ENCODE assay signal across 1 cellular context in genomic region chr2:169694113-169694893, GRCh38.
TF ChIP-seq lines count a peak whose summit lies in the region.

Gene CFAP210 (minus strand): TSS chr2:169694405. CDS start chr2:169694327, 78 bp downstream.
Gene PHOSPHO2 (plus strand): TSS chr2:169694469. CDS start chr2:169700972, 6,503 bp downstream.

TF ChIP-seq in HepG2, 621 proteins besides CTCF, POLR2A, EP300 and RAD21 (continued from another document and continues in another):
- TF ChIP-seq FOXO4 (CRISPR knock-in tag; conservative IDR thresholded peaks at IDR 0.05) (no peak), ZBTB25 (CRISPR knock-in tag; IDR thresholded peaks at IDR 0.05) (peak; percentile 44; the same call in 1 of the 2 replicates), NFE2 (CRISPR knock-in tag; IDR thresholded peaks at IDR 0.05) (no peak), ZNF878 (CRISPR knock-in tag; IDR thresholded peaks at IDR 0.05) (peak; percentile 47; the same call in 1 of the 2 replicates), ZC3H4 (CRISPR knock-in tag; IDR thresholded peaks at IDR 0.05; ENCODE audit: borderline replicate concordance) (no peak), ZNF546 (CRISPR knock-in tag; conservative IDR thresholded peaks at IDR 0.05) (peak; percentile 80; the same call in 1 of the 2 replicates), LBX2 (CRISPR knock-in tag; IDR thresholded peaks at IDR 0.05; ENCODE audit: borderline replicate concordance) (peak; percentile 85), CBX5 (CRISPR knock-in tag; IDR thresholded peaks at IDR 0.05; ENCODE audit: borderline replicate concordance) (peak; percentile 88; the same call in 1 of the 2 replicates), MAX (IDR thresholded peaks at IDR 0.05) (peak; percentile 84), PRPF4 (IDR thresholded peaks at IDR 0.05; ENCODE audit: low read depth, low read length, poor library complexity, severe bottlenecking) (no peak), TCF7L2 (IDR thresholded peaks at IDR 0.05; ENCODE audit: low read depth, low read length) (no peak), IKZF1 (IDR thresholded peaks at IDR 0.05) (no peak), ZNF382 (CRISPR knock-in tag; IDR thresholded peaks at IDR 0.05; ENCODE audit: borderline replicate concordance) (no peak), ZBTB14 (CRISPR knock-in tag; IDR thresholded peaks at IDR 0.05) (peak; percentile 69; the same call in 1 of the 2 replicates), MNT (IDR thresholded peaks at IDR 0.05) (peak; percentile 75), HNF4A (CRISPR knock-in tag; IDR thresholded peaks at IDR 0.05) (peak; percentile 17), THAP8 (CRISPR knock-in tag; IDR thresholded peaks at IDR 0.05; ENCODE audit: borderline replicate concordance) (peak; percentile 86; the same call in 1 of the 2 replicates), ZNF691 (CRISPR knock-in tag; IDR thresholded peaks at IDR 0.05; ENCODE audit: borderline replicate concordance, low read depth) (no peak; the same call in none of the 2 replicates), HOXD1 (CRISPR knock-in tag; IDR thresholded peaks at IDR 0.05) (peak; percentile 93), TOE1 (CRISPR knock-in tag; IDR thresholded peaks at IDR 0.05) (peak; percentile 86), DZIP1 (CRISPR knock-in tag; IDR thresholded peaks at IDR 0.05) (peak; percentile 97), YY1 (IDR thresholded peaks at IDR 0.05; ENCODE audit: insufficient read depth, insufficient replicate concordance, low read depth, low read length) (peak; percentile 79), CSRNP1 (CRISPR knock-in tag; IDR thresholded peaks at IDR 0.05) (peak; percentile 92; the same call in 1 of the 2 replicates), FOSL1 (CRISPR knock-in tag; IDR thresholded peaks at IDR 0.05; ENCODE audit: borderline replicate concordance) (0 out of 2 replicates have a peak, but pooled peaks have one; percentile 16), TFDP1 (CRISPR knock-in tag; IDR thresholded peaks at IDR 0.05; ENCODE audit: borderline replicate concordance) (peak; percentile 82), ZNF839 (CRISPR knock-in tag; IDR thresholded peaks at IDR 0.05; ENCODE audit: borderline replicate concordance) (peak; percentile 82), ZNF75D (CRISPR knock-in tag; IDR thresholded peaks at IDR 0.05; ENCODE audit: borderline replicate concordance) (no peak), FOXK2 (IDR thresholded peaks at IDR 0.05) (peak; percentile 52; the same call in 1 of the 2 replicates), ZFAT (CRISPR knock-in tag; conservative IDR thresholded peaks at IDR 0.05) (peak; percentile 80; the same call in 1 of the 2 replicates), ATRX (CRISPR knock-in tag; IDR thresholded peaks at IDR 0.05; ENCODE audit: borderline replicate concordance) (no peak), PLRG1 (conservative IDR thresholded peaks at IDR 0.05) (no peak), ZSCAN29 (CRISPR knock-in tag; conservative IDR thresholded peaks at IDR 0.05) (no peak), ZNF326 (CRISPR knock-in tag; IDR thresholded peaks at IDR 0.05; ENCODE audit: borderline replicate concordance) (no peak), GABPB1 (CRISPR knock-in tag; IDR thresholded peaks at IDR 0.05) (peak; percentile 99), TCF12 (IDR thresholded peaks at IDR 0.05) (no peak), TCF12 (CRISPR knock-in tag; IDR thresholded peaks at IDR 0.05) (peak; percentile 64; the same call in 1 of the 2 replicates), SCMH1 (CRISPR knock-in tag; IDR thresholded peaks at IDR 0.05; ENCODE audit: borderline replicate concordance) (no peak), TEAD2 (CRISPR knock-in tag; IDR thresholded peaks at IDR 0.05) (0 out of 2 replicates have a peak, but pooled peaks have one; percentile 20), CHD2 (IDR thresholded peaks at IDR 0.05; ENCODE audit: low read depth, low read length) (no peak), ARHGAP35 (CRISPR knock-in tag; IDR thresholded peaks at IDR 0.05; ENCODE audit: borderline replicate concordance) (no peak; the same call in 1 of the 2 replicates), PHF5A (CRISPR knock-in tag; IDR thresholded peaks at IDR 0.05; ENCODE audit: low read depth, unreplicated experiment) (no peak), CENPBD1 (CRISPR knock-in tag; IDR thresholded peaks at IDR 0.05; ENCODE audit: borderline replicate concordance, low read depth) (no peak), ZKSCAN5 (CRISPR knock-in tag; IDR thresholded peaks at IDR 0.05) (no peak), ZNF572 (CRISPR knock-in tag; IDR thresholded peaks at IDR 0.05) (no peak; the same call in 1 of the 2 replicates), ZFP90 (CRISPR knock-in tag; IDR thresholded peaks at IDR 0.05; ENCODE audit: borderline replicate concordance) (peak; percentile 98), SRSF4 (IDR thresholded peaks at IDR 0.05; ENCODE audit: low read depth, low read length, poor library complexity, severe bottlenecking) (no peak), ZNF766 (CRISPR knock-in tag; IDR thresholded peaks at IDR 0.05; ENCODE audit: borderline replicate concordance) (peak; percentile 77; the same call in 1 of the 2 replicates), ZBTB46 (CRISPR knock-in tag; IDR thresholded peaks at IDR 0.05; ENCODE audit: borderline replicate concordance) (no peak), MXI1 (IDR thresholded peaks at IDR 0.05; ENCODE audit: borderline replicate concordance, low read depth, low read length) (peak; percentile 98), FOXC1 (CRISPR knock-in tag; IDR thresholded peaks at IDR 0.05; ENCODE audit: borderline replicate concordance) (peak; percentile 91), DPF2 (CRISPR knock-in tag; IDR thresholded peaks at IDR 0.05; ENCODE audit: borderline replicate concordance, low read depth) (no peak), U2AF1 (optimal IDR thresholded peaks at IDR 0.05; ENCODE audit: low read depth, low read length) (no peak)
